ENCODE assay signal across 26 cellular contexts in the genomic region with DNA sequence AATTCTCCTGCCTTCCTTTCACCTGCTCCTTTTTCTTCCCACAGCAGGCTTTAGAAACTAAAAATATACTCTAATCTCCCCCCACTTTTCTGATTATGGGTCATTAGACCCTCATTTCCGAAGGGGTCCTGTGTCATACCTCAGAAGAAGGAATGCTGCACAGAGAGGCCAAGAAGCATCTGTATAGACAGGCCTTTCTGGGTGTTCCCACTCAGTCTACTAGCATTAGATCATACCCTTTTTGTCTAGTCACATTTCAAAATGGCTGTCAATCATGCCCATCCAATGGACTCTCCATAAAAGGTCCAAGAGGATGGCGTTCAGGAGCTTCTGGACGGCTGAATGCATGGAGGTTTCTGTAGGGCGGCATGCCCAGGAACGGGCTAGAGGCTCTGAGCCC.
DNase-seq lines count a peak whose midpoint lies in the region; ATAC-seq and TF ChIP-seq lines count a peak whose summit lies in the region.
"Had no signal": no experiment of that assay in that cellular context is flagged by ENCODE, and none has a peak within 500 bp of the region (broad histone marks: within the 10 kb centered on the region; RNA-seq: fewer than 3 reads in every experiment).

No MANE protein-coding gene starts in this region.

- no peak overlapping the region for H3K4ac ChIP-seq in mesenchymal stem cell (ENCODE audit: low read depth in 1 of 2, low read length in 2 of 2)

- peaks cover 12% of the 10 kb centered on the region for H3K79me1 ChIP-seq in mesenchymal stem cell (replicated peaks; ENCODE audit: low read length, poor library complexity, severe bottlenecking)

- H3K4me1 ChIP-seq in ACC112 (ENCODE audit: control insufficient read depth, insufficient read depth, low read length, unreplicated experiment): peaks cover 31% of the 10 kb centered on the region
- peaks cover 3% of the 10 kb centered on the region for H3K4me1 ChIP-seq in mesenchymal stem cell (ENCODE audit: control insufficient read depth, insufficient read depth, low read depth, low read length)
- H3K4me1 ChIP-seq: left ventricle myocardium inferior, psoas muscle, uterus had no signal

- H3K27ac ChIP-seq in ACC112 (ENCODE audit: low read depth, low read length) (peak overlapping the region; percentile 79), mesenchymal stem cell (ENCODE audit: low read length, poor library complexity, severe bottlenecking) (peak overlapping the region; percentile 43)
- H3K27ac ChIP-seq: KMS-11, left ventricle myocardium inferior, psoas muscle, skin epidermis, uterus had no signal

- 74% methylated on average over 3 of the region's 5 CpGs for WGBS in mesenchymal stem cell

- H3K27me3 Mint-ChIP-seq in activated naive CD8-positive, alpha-beta T cell treated with anti-CD3 and anti-CD28 coated beads, Interleukin-2, amount 50 U/mL, for 24 hours: no peaks in the 10 kb centered on the region
- H3K27me3 Mint-ChIP-seq: CD4-positive, alpha-beta T cell; stimulated activated memory B cell treated with anti-CD40 and anti-IgM and Interleukin-4, amounts not matched to agents 10 μg/mL and 1 μg/mL and 100 μg/mL, for 72 hours had no signal

- H3K27me3 ChIP-seq in ACC112 (ENCODE audit: insufficient read depth, low read length): no peaks in the 10 kb centered on the region
- no peaks in the 10 kb centered on the region for H3K27me3 ChIP-seq in mesenchymal stem cell (ENCODE audit: control insufficient read depth in 1 of 2, insufficient read depth in 1 of 2, low read length in 2 of 2)
- H3K27me3 ChIP-seq: uterus had no signal

- H2AK5ac ChIP-seq in mesenchymal stem cell (ENCODE audit: low read length, severe bottlenecking): no peak overlapping the region

- no peak overlapping the region for H3K14ac ChIP-seq in mesenchymal stem cell (ENCODE audit: low read length in 2 of 2)

- no peak overlapping the region for H3K4me3 Mint-ChIP-seq in activated naive CD8-positive, alpha-beta T cell treated with anti-CD3 and anti-CD28 coated beads, Interleukin-2, amount 50 U/mL, for 24 hours
- H3K4me3 Mint-ChIP-seq: CD4-positive, alpha-beta T cell; stimulated activated memory B cell treated with anti-CD40 and anti-IgM and Interleukin-4, amounts not matched to agents 10 μg/mL and 1 μg/mL and 100 μg/mL, for 72 hours had no signal

- DNase-seq in ELR (ENCODE audit: low read depth) (peak; percentile 35), mesenchymal stem cell (no peak), GM20000 (ENCODE audit: low spot score) (no peak)
- no peak for DNase-seq in activated naive CD8-positive, alpha-beta T cell treated with anti-CD3 and anti-CD28 coated beads, Interleukin-2, amount 50 U/mL, for 24 hours
- no peak for DNase-seq in activated CD4-positive, alpha-beta T cell treated with anti-CD3 and anti-CD28 coated beads for 48 hours
- DNase-seq: activated CD4-positive, alpha-beta T cell treated with anti-CD3 and anti-CD28 coated beads for 4 hours; activated gamma-delta T cell; anterior cingulate cortex; CD4-positive, alpha-beta T cell; DMS79; hippocampal formation; left ventricle myocardium inferior; midbrain; NCI-H2227 treated with DMSO at 0.1 percent for 48 hours; NCI-H748 treated with DMSO at 0.1 percent for 48 hours; stimulated activated CD4-positive, alpha-beta T cell treated with anti-CD3 and anti-CD28 coated beads, Interleukin-1b, Interleukin-23, amount 100 ng/mL, for 48 hours; SW 1271; uterus had no signal

- no peak overlapping the region for H2BK120ac ChIP-seq in mesenchymal stem cell (ENCODE audit: low read depth, low read length)

- H3K23ac ChIP-seq in mesenchymal stem cell (ENCODE audit: low read length in 2 of 2): no peak overlapping the region

- no peak for TF ChIP-seq CTCF in GM20000 (IDR thresholded peaks at IDR 0.05; ENCODE audit: extremely low read depth, missing control alignments)

- H3K27ac Mint-ChIP-seq in activated naive CD8-positive, alpha-beta T cell treated with anti-CD3 and anti-CD28 coated beads, Interleukin-2, amount 50 U/mL, for 24 hours: peak overlapping the region; percentile 40
- H3K27ac Mint-ChIP-seq: CD4-positive, alpha-beta T cell; stimulated activated memory B cell treated with anti-CD40 and anti-IgM and Interleukin-4, amounts not matched to agents 10 μg/mL and 1 μg/mL and 100 μg/mL, for 72 hours had no signal

- no peak for ATAC-seq in activated naive CD8-positive, alpha-beta T cell treated with anti-CD3 and anti-CD28 coated beads, Interleukin-2, amount 50 U/mL, for 24 hours
- ATAC-seq in activated CD4-positive, CD25-positive, alpha-beta regulatory T cell treated with anti-CD3 and anti-CD28 coated beads, Interleukin-2, amount 50 U/mL, for 24 hours: no peak
- ATAC-seq: GM12878; psoas muscle; Right ventricle myocardium inferior; stimulated activated memory B cell treated with anti-CD40 and anti-IgM and Interleukin-4, amounts not matched to agents 10 μg/mL and 1 μg/mL and 100 μg/mL, for 72 hours had no signal

- no peak overlapping the region for H3K4me2 ChIP-seq in mesenchymal stem cell (ENCODE audit: low read length, poor library complexity, severe bottlenecking)
- H3K4me2 ChIP-seq: KMS-11 had no signal

- H3K79me2 ChIP-seq in ACC112 (ENCODE audit: control insufficient read depth, insufficient read depth, low read length, unreplicated experiment): no peaks in the 10 kb centered on the region

- H3K4me3 ChIP-seq in ACC112 (ENCODE audit: low read depth, low read length) (no peak overlapping the region), mesenchymal stem cell (ENCODE audit: insufficient read depth in 1 of 2, low read depth in 1 of 2, low read length in 2 of 2) (no peak overlapping the region)
- H3K4me3 ChIP-seq: GM12878, left ventricle myocardium inferior, psoas muscle, skin epidermis, uterus had no signal

- no peak overlapping the region for H3K9ac ChIP-seq in mesenchymal stem cell (ENCODE audit: low read length)
- H3K9ac ChIP-seq: KMS-11 had no signal

- no peaks in the 10 kb centered on the region for H3K9me3 Mint-ChIP-seq in activated naive CD8-positive, alpha-beta T cell treated with anti-CD3 and anti-CD28 coated beads, Interleukin-2, amount 50 U/mL, for 24 hours
- H3K9me3 Mint-ChIP-seq: CD4-positive, alpha-beta T cell; stimulated activated memory B cell treated with anti-CD40 and anti-IgM and Interleukin-4, amounts not matched to agents 10 μg/mL and 1 μg/mL and 100 μg/mL, for 72 hours had no signal

- H3K4me1 Mint-ChIP-seq in activated naive CD8-positive, alpha-beta T cell treated with anti-CD3 and anti-CD28 coated beads, Interleukin-2, amount 50 U/mL, for 24 hours: peaks cover 16% of the 10 kb centered on the region
- H3K4me1 Mint-ChIP-seq: stimulated activated memory B cell treated with anti-CD40 and anti-IgM and Interleukin-4, amounts not matched to agents 10 μg/mL and 1 μg/mL and 100 μg/mL, for 72 hours had no signal

- no peak overlapping the region for H2BK5ac ChIP-seq in mesenchymal stem cell (ENCODE audit: low read depth, low read length, poor library complexity, severe bottlenecking)

- H3K9me3 ChIP-seq in mesenchymal stem cell (ENCODE audit: control insufficient read depth, low read length): no peaks in the 10 kb centered on the region
- H3K9me3 ChIP-seq: left ventricle myocardium inferior, psoas muscle, uterus had no signal

- H2BK15ac ChIP-seq in mesenchymal stem cell (ENCODE audit: low read depth, poor library complexity, severe bottlenecking): no peak overlapping the region

- H4K8ac ChIP-seq in mesenchymal stem cell (ENCODE audit: low read length): no peak overlapping the region

- peak overlapping the region in 1 of 2 experiments; percentile 17 for H3K18ac ChIP-seq in mesenchymal stem cell (ENCODE audit: low read depth in 1 of 2, low read length in 2 of 2)

- H3K36me3 ChIP-seq in ACC112 (ENCODE audit: insufficient read depth, low read length) (no peaks in the 10 kb centered on the region), mesenchymal stem cell (ENCODE audit: control insufficient read depth in 1 of 2, insufficient read depth in 2 of 2, low read depth in 1 of 2, low read length in 2 of 2) (peaks cover 0 to 12% of the 10 kb centered on the region in 2 experiments)
- H3K36me3 ChIP-seq: left ventricle myocardium inferior, uterus had no signal

- H2BK12ac ChIP-seq in mesenchymal stem cell (ENCODE audit: low read length in 2 of 2): no peak overlapping the region

- peaks cover 14% of the 10 kb centered on the region for H3K36me3 Mint-ChIP-seq in activated naive CD8-positive, alpha-beta T cell treated with anti-CD3 and anti-CD28 coated beads, Interleukin-2, amount 50 U/mL, for 24 hours (ENCODE audit: low read depth)

- H2AFZ ChIP-seq in ACC112 (ENCODE audit: low read length, unreplicated experiment) (peak overlapping the region; percentile 18), mesenchymal stem cell (ENCODE audit: low read depth, low read length) (no peak overlapping the region)

- no peak overlapping the region for H4K91ac ChIP-seq in mesenchymal stem cell (ENCODE audit: low read length)
